11 cellular contexts compared by ENCODE assay signal in the genomic region with DNA sequence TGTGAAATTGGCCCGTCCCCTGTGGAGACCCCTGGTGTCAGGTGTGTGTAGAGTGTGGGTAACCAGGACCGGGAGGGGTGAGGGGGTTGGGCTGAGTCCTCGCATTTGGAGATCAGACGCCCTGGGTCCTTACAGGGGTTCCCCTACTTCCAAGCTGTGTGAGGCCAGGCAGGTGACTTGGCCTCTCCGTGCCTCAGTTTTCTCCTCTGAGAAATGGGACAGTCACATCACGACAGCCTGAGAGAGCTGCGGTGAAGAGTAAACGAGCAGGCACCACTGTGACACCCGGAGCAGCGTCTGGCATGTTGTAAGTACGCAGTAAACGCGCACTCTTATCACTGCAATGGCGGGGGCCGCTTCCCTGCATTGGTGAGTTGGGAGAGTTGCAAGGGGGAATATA.
DNase-seq lines count a peak whose midpoint lies in the region; ATAC-seq and TF ChIP-seq lines count a peak whose summit lies in the region.
"Had no signal": no experiment of that assay in that cellular context is flagged by ENCODE, and none has a peak within 500 bp of the region (broad histone marks: within the 10 kb centered on the region; RNA-seq: fewer than 3 reads in every experiment).

No MANE protein-coding gene starts in this region.

- H3K4me1 ChIP-seq in GM23338 (ENCODE audit: insufficient read depth): no peaks in the 10 kb centered on the region
- peaks cover 1 to 27% of the 10 kb centered on the region in 2 donors for H3K4me1 ChIP-seq in neuronal stem cell (ENCODE audit: control insufficient read depth in 2 of 2, insufficient read depth in 1 of 2, low read depth in 1 of 2, low read length in 2 of 2)
- no peaks in the 10 kb centered on the region for H3K4me1 ChIP-seq in MM.1S (ENCODE audit: low read length)
- H3K4me1 ChIP-seq: A549 had no signal

- no peak overlapping the region for H3K23ac ChIP-seq in neuronal stem cell (ENCODE audit: low read depth, low read length, poor library complexity)

- H2BK120ac ChIP-seq in neuronal stem cell (ENCODE audit: low read depth, low read length): no peak overlapping the region

- H2BK12ac ChIP-seq in neuronal stem cell (ENCODE audit: low read length): peak overlapping the region; percentile 63

- ATAC-seq in GM23338: peak; percentile 19; the same call in 2 of the 3 replicates
- ATAC-seq: A549 had no signal

- no peak overlapping the region for H2BK5ac ChIP-seq in neuronal stem cell (ENCODE audit: low read length)

- H3K9me3 Mint-ChIP-seq in GM23338 (no peaks in the 10 kb centered on the region), brain (peaks cover 0 to 6% (median 0%) of the 10 kb centered on the region in 5 experiments)
- H3K9me3 Mint-ChIP-seq: CD4-positive, CD25-positive, alpha-beta regulatory T cell had no signal

- H3K9ac ChIP-seq in neuronal stem cell (ENCODE audit: low read depth, low read length, poor library complexity) (no peak overlapping the region), MM.1S (ENCODE audit: low read length) (no peak overlapping the region)

- H3K27me3 Mint-ChIP-seq in GM23338 (ENCODE audit: insufficient read depth, low read depth, poor library complexity) (peaks cover 6% of the 10 kb centered on the region), brain (peaks cover 7% of the 10 kb centered on the region)

- H4K20me1 ChIP-seq in GM23338 (replicated peaks; ENCODE audit: insufficient read depth) (peaks cover 8% of the 10 kb centered on the region), MM.1S (ENCODE audit: insufficient read depth, low read length) (no peaks in the 10 kb centered on the region)

- H3K4me3 ChIP-seq in GM23338 (no peak overlapping the region), neuronal stem cell (ENCODE audit: low read length in 2 of 2) (no peak overlapping the region), MM.1S (ENCODE audit: low read length) (no peak overlapping the region)
- H3K4me3 ChIP-seq: A549 had no signal

- no peak for DNase-seq in GM23338 (ENCODE audit: low spot score)
- no peak for DNase-seq in neuronal stem cell (ENCODE audit: low spot score)
- DNase-seq in hippocampal formation (lab: John Stamatoyannopoulos, UW): no peak
- DNase-seq in DMS 273 (lab: John Stamatoyannopoulos, UW; ENCODE audit: unreplicated experiment): no peak
- DNase-seq in MM.1S: no peak
- DNase-seq: CD4-positive, CD25-positive, alpha-beta regulatory T cell; DMS 273 treated with DMSO at 0.1 percent for 48 hours; H7 had no signal

- TF ChIP-seq CTCF in GM23338 (conservative IDR thresholded peaks at IDR 0.05; ENCODE audit: low read depth in 2 of 2) (peak in 1 of 2 experiments; percentile 36; a peak in 2 of 4 replicates), brain (conservative IDR thresholded peaks at IDR 0.05) (no peak), MM.1S (IDR thresholded peaks at IDR 0.05; ENCODE audit: low read length) (no peak)

- H2AFZ ChIP-seq in GM23338 (no peak overlapping the region), neuronal stem cell (ENCODE audit: low read length) (no peak overlapping the region), MM.1S (ENCODE audit: low read length) (no peak overlapping the region)

- no peak overlapping the region for H2AK5ac ChIP-seq in neuronal stem cell (ENCODE audit: low read depth, low read length)

- H3K36me3 ChIP-seq in GM23338 (ENCODE audit: insufficient read depth) (no peaks in the 10 kb centered on the region), neuronal stem cell (replicated peaks in 1 of 2; ENCODE audit: control insufficient read depth in 2 of 2, insufficient read depth in 2 of 2, low read length in 2 of 2) (no peaks in the 10 kb centered on the region), MM.1S (replicated peaks; ENCODE audit: insufficient read depth, low read length) (no peaks in the 10 kb centered on the region)

- no peak overlapping the region for H3K18ac ChIP-seq in neuronal stem cell (ENCODE audit: low read length)

- H3K4me3 Mint-ChIP-seq in GM23338 (no peak overlapping the region), brain (no peak overlapping the region)
- H3K4me3 Mint-ChIP-seq: CD4-positive, CD25-positive, alpha-beta regulatory T cell; IgD-negative memory B cell had no signal

- H4K8ac ChIP-seq in neuronal stem cell (ENCODE audit: low read depth, low read length): no peak overlapping the region

- no peak overlapping the region for H3K14ac ChIP-seq in neuronal stem cell (ENCODE audit: low read length)

- peaks cover 4% of the 10 kb centered on the region; the same call in 1 of the 3 replicates for H3K4me1 Mint-ChIP-seq in GM23338
- H3K4me1 Mint-ChIP-seq in brain: peaks cover 84% of the 10 kb centered on the region

- 0 out of 2 replicates have a peak, but pooled peaks cover 2% of the 10 kb centered on the region for H3F3A ChIP-seq in GM23338 (replicated peaks; ENCODE audit: low read depth)
- H3F3A ChIP-seq in MM.1S (ENCODE audit: insufficient read depth, low read length): no peaks in the 10 kb centered on the region

- H3K4ac ChIP-seq in neuronal stem cell (ENCODE audit: low read length): no peak overlapping the region

- H3K79me2 ChIP-seq in GM23338 (replicated peaks; ENCODE audit: insufficient read depth) (no peaks in the 10 kb centered on the region), MM.1S (ENCODE audit: low read length) (no peaks in the 10 kb centered on the region)

- H3K4me2 ChIP-seq in GM23338: no peak overlapping the region
- H3K4me2 ChIP-seq in neuronal stem cell (ENCODE audit: insufficient read depth, low read length, poor library complexity, severe bottlenecking): no peak overlapping the region
- no peak overlapping the region for H3K4me2 ChIP-seq in MM.1S (ENCODE audit: low read depth, low read length)
- H3K4me2 ChIP-seq: A549 had no signal

- no peak overlapping the region for H4K91ac ChIP-seq in neuronal stem cell (ENCODE audit: low read depth, low read length, poor library complexity)

- no peaks in the 10 kb centered on the region; the same call in 2 of the 3 replicates for H3K36me3 Mint-ChIP-seq in GM23338 (ENCODE audit: low read depth)
- no peaks in the 10 kb centered on the region for H3K36me3 Mint-ChIP-seq in brain
- H3K36me3 Mint-ChIP-seq: CD4-positive, CD25-positive, alpha-beta regulatory T cell; IgD-negative memory B cell had no signal

- peak overlapping the region; percentile 58; the same call in 1 of the 2 replicates for H3K27ac Mint-ChIP-seq in GM23338
- peak overlapping the region in 3 of 5 experiments; percentile 51 to 79 (median 78) for H3K27ac Mint-ChIP-seq in brain

- H3K9me3 ChIP-seq in neuronal stem cell (replicated peaks in 1 of 2; ENCODE audit: control insufficient read depth in 2 of 2, insufficient read depth in 1 of 2, low read depth in 1 of 2, low read length in 2 of 2) (peaks cover 0 to under 1% of the 10 kb centered on the region in 2 donors), MM.1S (replicated peaks; ENCODE audit: insufficient read depth, low read length) (no peaks in the 10 kb centered on the region)
- H3K9me3 ChIP-seq: A549 had no signal

- no peak overlapping the region for H3K27ac ChIP-seq in GM23338 (ENCODE audit: low read depth)
- no peak overlapping the region for H3K27ac ChIP-seq in neuronal stem cell (replicated peaks; ENCODE audit: low read length)
- no peak overlapping the region for H3K27ac ChIP-seq in MM.1S (ENCODE audit: low read length)
- H3K27ac ChIP-seq: A549 had no signal

- H2BK15ac ChIP-seq in neuronal stem cell (ENCODE audit: low read length): no peak overlapping the region

- WGBS in neuronal stem cell (ENCODE audit: extremely low coverage in 2 of 2, insufficient read length in 2 of 2, insufficient replicate concordance in 1 of 2), 2 donors: no CpG with 5 or more reads among the region's 15 CpGs

- H3K27me3 ChIP-seq in GM23338 (ENCODE audit: insufficient read depth): no peaks in the 10 kb centered on the region
- no peaks in the 10 kb centered on the region for H3K27me3 ChIP-seq in neuronal stem cell (ENCODE audit: control insufficient read depth in 3 of 3, insufficient read depth in 3 of 3, low read depth in 1 of 3, low read length in 3 of 3)
- H3K27me3 ChIP-seq in MM.1S (replicated peaks; ENCODE audit: insufficient read depth, low read length): peaks cover 71% of the 10 kb centered on the region

- H3K79me1 ChIP-seq in neuronal stem cell (ENCODE audit: low read depth, low read length): no peaks in the 10 kb centered on the region

- H3K9me2 ChIP-seq in GM23338 (ENCODE audit: insufficient read depth): no peaks in the 10 kb centered on the region
- H3K9me2 ChIP-seq in MM.1S (replicated peaks; ENCODE audit: insufficient read depth, low read length): no peaks in the 10 kb centered on the region

TF ChIP-seq in GM23338, 12 proteins besides CTCF, POLR2A, EP300 and RAD21 (continues in another document):
- no peak for TF ChIP-seq EZH2 (IDR thresholded peaks at IDR 0.05; ENCODE audit: low read depth, unreplicated experiment)
- no peak for TF ChIP-seq NANOG (IDR thresholded peaks at IDR 0.05; ENCODE audit: borderline replicate concordance)
- no peak for TF ChIP-seq CREB1 (CRISPR knock-in tag; IDR thresholded peaks at IDR 0.05; ENCODE audit: low read depth)
- no peak for TF ChIP-seq EZH2phosphoT487 (IDR thresholded peaks at IDR 0.05; ENCODE audit: unreplicated experiment)
- TF ChIP-seq, protein P1, sequence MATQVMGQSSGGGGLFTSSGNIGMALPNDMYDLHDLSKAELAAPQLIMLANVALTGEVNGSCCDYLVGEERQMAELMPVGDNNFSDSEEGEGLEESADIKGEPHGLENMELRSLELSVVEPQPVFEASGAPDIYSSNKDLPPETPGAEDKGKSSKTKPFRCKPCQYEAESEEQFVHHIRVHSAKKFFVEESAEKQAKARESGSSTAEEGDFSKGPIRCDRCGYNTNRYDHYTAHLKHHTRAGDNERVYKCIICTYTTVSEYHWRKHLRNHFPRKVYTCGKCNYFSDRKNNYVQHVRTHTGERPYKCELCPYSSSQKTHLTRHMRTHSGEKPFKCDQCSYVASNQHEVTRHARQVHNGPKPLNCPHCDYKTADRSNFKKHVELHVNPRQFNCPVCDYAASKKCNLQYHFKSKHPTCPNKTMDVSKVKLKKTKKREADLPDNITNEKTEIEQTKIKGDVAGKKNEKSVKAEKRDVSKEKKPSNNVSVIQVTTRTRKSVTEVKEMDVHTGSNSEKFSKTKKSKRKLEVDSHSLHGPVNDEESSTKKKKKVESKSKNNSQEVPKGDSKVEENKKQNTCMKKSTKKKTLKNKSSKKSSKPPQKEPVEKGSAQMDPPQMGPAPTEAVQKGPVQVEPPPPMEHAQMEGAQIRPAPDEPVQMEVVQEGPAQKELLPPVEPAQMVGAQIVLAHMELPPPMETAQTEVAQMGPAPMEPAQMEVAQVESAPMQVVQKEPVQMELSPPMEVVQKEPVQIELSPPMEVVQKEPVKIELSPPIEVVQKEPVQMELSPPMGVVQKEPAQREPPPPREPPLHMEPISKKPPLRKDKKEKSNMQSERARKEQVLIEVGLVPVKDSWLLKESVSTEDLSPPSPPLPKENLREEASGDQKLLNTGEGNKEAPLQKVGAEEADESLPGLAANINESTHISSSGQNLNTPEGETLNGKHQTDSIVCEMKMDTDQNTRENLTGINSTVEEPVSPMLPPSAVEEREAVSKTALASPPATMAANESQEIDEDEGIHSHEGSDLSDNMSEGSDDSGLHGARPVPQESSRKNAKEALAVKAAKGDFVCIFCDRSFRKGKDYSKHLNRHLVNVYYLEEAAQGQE (IDR thresholded peaks at IDR 0.05; ENCODE audit: unreplicated experiment): no peak
